In genomic region chr10:80580811-80581468, GRCh38 we compare ENCODE assay signal across 1 cellular context.
TF ChIP-seq lines count a peak whose summit lies in the region.

No MANE protein-coding gene starts in this region.

TF ChIP-seq in HepG2, 621 proteins besides CTCF, POLR2A, EP300 and RAD21:
- TF ChIP-seq SNAPC2 (CRISPR knock-in tag; IDR thresholded peaks at IDR 0.05) (no peak), TFDP1 (CRISPR knock-in tag; IDR thresholded peaks at IDR 0.05; ENCODE audit: borderline replicate concordance) (no peak), ZNF34 (CRISPR knock-in tag; IDR thresholded peaks at IDR 0.05; ENCODE audit: borderline replicate concordance) (no peak), ZNF772 (CRISPR knock-in tag; IDR thresholded peaks at IDR 0.05) (no peak), NFRKB (IDR thresholded peaks at IDR 0.05) (no peak), MLXIP (CRISPR knock-in tag; IDR thresholded peaks at IDR 0.05; ENCODE audit: borderline replicate concordance) (no peak), TCF7 (IDR thresholded peaks at IDR 0.05; ENCODE audit: low read depth) (no peak), ZNF790 (CRISPR knock-in tag; IDR thresholded peaks at IDR 0.05; ENCODE audit: borderline replicate concordance) (no peak), HIC2 (CRISPR knock-in tag; IDR thresholded peaks at IDR 0.05; ENCODE audit: low read depth) (no peak), AGO1 (IDR thresholded peaks at IDR 0.05; ENCODE audit: low read depth, low read length, poor library complexity, severe bottlenecking) (no peak), ZC3H13 (CRISPR knock-in tag; IDR thresholded peaks at IDR 0.05) (no peak), SSRP1 (CRISPR knock-in tag; IDR thresholded peaks at IDR 0.05) (no peak), DPF2 (CRISPR knock-in tag; IDR thresholded peaks at IDR 0.05; ENCODE audit: borderline replicate concordance, low read depth) (no peak), NFE2L2 (IDR thresholded peaks at IDR 0.05; ENCODE audit: low read length) (no peak)
